11 cellular contexts compared by ENCODE assay signal in genomic region chr2:120783371-120783791, GRCh38. TPM values are rescaled to one million over a fixed set of nuclear protein-coding genes. Genes with fewer than 3 reads are reported as not detected.
DNase-seq lines count a peak whose midpoint lies in the region; FAIRE-seq and TF ChIP-seq lines count a peak whose summit lies in the region.
"Had no signal": no experiment of that assay in that cellular context is flagged by ENCODE, and none has a peak within 500 bp of the region (broad histone marks: within the 10 kb centered on the region; RNA-seq: fewer than 3 reads in every experiment).

No MANE protein-coding gene starts in this region.

- no peak for TF ChIP-seq EP300 in H1 (IDR thresholded peaks at IDR 0.05; ENCODE audit: borderline replicate concordance in 1 of 2, low read depth in 2 of 2, low read length in 2 of 2)

- 54% methylated on average over 9 of the region's 9 CpGs; no CpG with 5 or more reads in 1 of the 2 experiments for WGBS in H1 (ENCODE audit: extremely low coverage in 1 of 2, insufficient coverage in 1 of 2, insufficient read length in 1 of 2, insufficient replicate concordance in 2 of 2, low coverage in 1 of 2, low lambda C conversion rate in 2 of 2, missing lambda C conversion rate in 1 of 2), 2 experiments
- 2% methylated on average over 9 of the region's 9 CpGs for WGBS in prostate gland

- H3K4me3 ChIP-seq in H1 (ENCODE audit: extremely low read depth in 1 of 4, insufficient read depth in 2 of 4, low read depth in 3 of 4, low read length in 4 of 4) = no peak overlapping the region
- no peak overlapping the region for H3K4me3 ChIP-seq in prostate gland

- peak overlapping the region; percentile 86 for H2BK5ac ChIP-seq in H1 (ENCODE audit: low read depth, low read length)

- CTCF ChIA-PET in H1 (lab: Charles Lee; ENCODE audit: partially characterized antibody) = interaction anchor here (0.7 to 2.8 kb wide), 6 partner anchors 10 to 92 kb away, joined by 3 to 7 read pairs (median 3); no protein-coding TSS in a partner anchor

- H2BK120ac ChIP-seq in H1 (replicated peaks; ENCODE audit: low read depth, low read length) = no peak overlapping the region

- no peak for TF ChIP-seq RAD21 in H1 (IDR thresholded peaks at IDR 0.05 in 1 of 2, conservative IDR thresholded peaks at IDR 0.05 in 1 of 2; ENCODE audit: low read depth in 2 of 2, low read length in 2 of 2)

- H4K91ac ChIP-seq in H1 (replicated peaks; ENCODE audit: insufficient read length, low read length) = peak overlapping the region; percentile 1

- TF ChIP-seq POLR2A in H1 (IDR thresholded peaks at IDR 0.05; ENCODE audit: control extremely low read depth in 1 of 2, low read depth in 2 of 2, low read length in 2 of 2) = no peak
- no peak for TF ChIP-seq POLR2A in prostate gland (IDR thresholded peaks at IDR 0.05)

- intact Hi-C loops in prostate gland (cut with DNase I) = no loop called here

- in situ Hi-C loops in ACHN (cut with HindIII; ENCODE audit: low pct_ligation_motif_present, low pct_unique_long_range_greater_than_20kb, low sequenced_read_pairs) = no loop called here

- no peak for FAIRE-seq in H1 (lab: Jason Lieb, UNC)

- peaks cover 9 to 12% of the 10 kb centered on the region in 2 experiments for H4K20me1 ChIP-seq in H1 (replicated peaks in 1 of 2; ENCODE audit: control insufficient read depth in 1 of 2, insufficient read depth in 2 of 2, low read length in 2 of 2)

- peak overlapping the region; percentile 98 for H2BK15ac ChIP-seq in H1 (ENCODE audit: low read length)

- H3K27me3 ChIP-seq in H1 (replicated peaks in 1 of 4; ENCODE audit: control insufficient read depth in 3 of 4, extremely low read depth in 1 of 4, insufficient read depth in 3 of 4, low read length in 3 of 4) (no peaks in the 10 kb centered on the region), prostate gland (replicated peaks; ENCODE audit: insufficient read depth) (no peaks in the 10 kb centered on the region)

- H2BK12ac ChIP-seq in H1 (ENCODE audit: low read depth, low read length) = peak overlapping the region; percentile 87; the same call in 1 of the 2 replicates

- H3K9me3 ChIP-seq in H1 (ENCODE audit: insufficient read depth in 2 of 2, low read depth in 1 of 2, low read length in 1 of 2) = no peaks in the 10 kb centered on the region
- no peaks in the 10 kb centered on the region for H3K9me3 ChIP-seq in prostate gland

- H2AFZ ChIP-seq in H1 (ENCODE audit: low read length) = no peak overlapping the region

- H3K18ac ChIP-seq in H1 (ENCODE audit: extremely low read depth, low read length) = peak overlapping the region; percentile 25; the same call in 1 of the 2 replicates

- peak; percentile 19 for DNase-seq in NCI-H2196 (lab: John Stamatoyannopoulos, UW; ENCODE audit: unreplicated experiment)
- DNase-seq in NCI-H2196 treated with DMSO at 0.1 percent for 48 hours (lab: John Stamatoyannopoulos, UW; ENCODE audit: unreplicated experiment) = no peak
- peak; percentile 37 for DNase-seq in NCI-H2029 treated with DMSO at 0.1 percent for 48 hours (lab: John Stamatoyannopoulos, UW)
- no peak for DNase-seq in H1 (ENCODE audit: low read depth in 1 of 2, low spot score in 2 of 2)
- DNase-seq in prostate gland (ENCODE audit: low spot score) = peak; percentile 28
- DNase-seq in EL = no peak
- no peak for DNase-seq in AG08396 (ENCODE audit: low spot score)
- no peak for DNase-seq in ACHN
- DNase-seq: NCI-H1694 treated with DMSO at 0.1 percent for 48 hours, SW 1271 had no signal

- H3K79me1 ChIP-seq in H1 (ENCODE audit: low read depth, low read length) = peaks cover 28% of the 10 kb centered on the region

- no peak overlapping the region for H3K23ac ChIP-seq in H1 (ENCODE audit: insufficient read length)

- no peak overlapping the region for H4K5ac ChIP-seq in H1 (ENCODE audit: insufficient read length, low read depth, low read length)

- H2BK20ac ChIP-seq in H1 (ENCODE audit: low read length) = peak overlapping the region; percentile 75; the same call in 1 of the 2 replicates

- H4K8ac ChIP-seq in H1 (ENCODE audit: extremely low read depth, insufficient read depth, low read length) = no peak overlapping the region

- no peak overlapping the region for H3K27ac ChIP-seq in H1 (ENCODE audit: low read depth, low read length)
- no peak overlapping the region for H3K27ac ChIP-seq in prostate gland
- H3K27ac ChIP-seq: HL-60 had no signal

- no peak overlapping the region for H3K56ac ChIP-seq in H1 (replicated peaks; ENCODE audit: insufficient read length, low read depth, low read length)

- H3K79me2 ChIP-seq in H1 (ENCODE audit: control insufficient read depth in 1 of 2, insufficient read depth in 2 of 2, low read length in 2 of 2) = peaks cover 10 to 88% of the 10 kb centered on the region in 2 experiments

- H3K4ac ChIP-seq in H1 (replicated peaks; ENCODE audit: insufficient read length, low read depth, low read length) = no peak overlapping the region

- no peak overlapping the region for H3K14ac ChIP-seq in H1 (ENCODE audit: insufficient read length)

- no peak overlapping the region for H3K9ac ChIP-seq in H1 (replicated peaks in 1 of 4; ENCODE audit: extremely low read depth in 1 of 4, low read depth in 3 of 4, low read length in 3 of 4)

- POLR2A ChIA-PET in H1 (lab: Charles Lee; ENCODE audit: partially characterized antibody) = interaction anchor here (1.0 to 3.9 kb wide), 6 partner anchors 8 to 292 kb away, joined by 4 to 31 read pairs (median 8); no protein-coding TSS in a partner anchor

- peaks cover 20 to 64% (median 54%) of the 10 kb centered on the region in 4 experiments for H3K4me1 ChIP-seq in H1 (replicated peaks in 1 of 4; ENCODE audit: control insufficient read depth in 3 of 4, insufficient read depth in 4 of 4, low read length in 3 of 4)
- H3K4me1 ChIP-seq in prostate gland (replicated peaks) = peaks cover 10% of the 10 kb centered on the region

- TF ChIP-seq CTCF in H1 (IDR thresholded peaks at IDR 0.05; ENCODE audit: control extremely low read depth in 1 of 3, insufficient read depth in 1 of 3, low read depth in 1 of 3, low read length in 3 of 3) (0 out of 4 replicates have a peak, but pooled peaks of 1 of the 3 experiments have one; percentile 1), prostate gland (IDR thresholded peaks at IDR 0.05) (no peak)

- H3K23me2 ChIP-seq in H1 (ENCODE audit: low read depth, low read length) = no peaks in the 10 kb centered on the region; the same call in 1 of the 2 replicates

- H3K36me3 ChIP-seq in H1 (ENCODE audit: control insufficient read depth in 2 of 4, insufficient read depth in 4 of 4, low read length in 3 of 4) (no peaks in the 10 kb centered on the region), prostate gland (no peaks in the 10 kb centered on the region)

- peak overlapping the region; percentile 2 to 12; a peak in 1 of 4 replicates for H3K4me2 ChIP-seq in H1 (ENCODE audit: insufficient read depth in 1 of 2, low read depth in 2 of 2, low read length in 2 of 2)

- peak overlapping the region; percentile 3; the same call in 1 of the 2 replicates for H2AK5ac ChIP-seq in H1 (ENCODE audit: low read depth, low read length)

TF ChIP-seq in H1, 55 proteins besides CTCF, POLR2A, EP300 and RAD21:
- TF ChIP-seq TBP (IDR thresholded peaks at IDR 0.05; ENCODE audit: low read depth, low read length) = no peak
- TF ChIP-seq E2F6 (IDR thresholded peaks at IDR 0.05) = peak; percentile 19; the same call in 1 of the 2 replicates
TF ChIP-seq in H1: peak in this region for 1.

RNA-seq across cellular contexts. Expression of gene GLI2, which starts 47.7 kb away (rescaled TPM):
- total RNA-seq in H1 (2021; fragmentation: NEBNext Ultra II Directional; extraction: Animal tissue kit (Norgen Biotek cat#: 25700)) = 46.9 and 49.8 TPM in 2 replicates
- polyA plus RNA-seq in H1 (2011; rRNA removed) = 18.4 and 28.8 TPM in 2 replicates
- polyA plus RNA-seq in H1 (2011; cell fraction: cytosol; rRNA removed) = 12.7 TPM
- 59.5 TPM for polyA plus RNA-seq in H1 (2011; cell fraction: nucleus; rRNA removed)
- 17.6 to 27.8 TPM (median 24.7 TPM) in 4 replicates for polyA plus RNA-seq in H1 (2012, experiment 1 of 2)
- 9.7 TPM for polyA plus RNA-seq in H1 (2012, experiment 2 of 2)
- 17.1 TPM for polyA plus RNA-seq in H1 (2013, experiment 1 of 2)
- polyA plus RNA-seq in H1 (2013, experiment 2 of 2) = 16.9 TPM
- polyA minus RNA-seq in H1 (2011; rRNA and poly(A)+ RNA removed) = 17.2 and 19.9 TPM in 2 replicates
- 23.0 TPM for polyA minus RNA-seq in H1 (2011; cell fraction: cytosol; rRNA and poly(A)+ RNA removed)
- polyA minus RNA-seq in H1 (2011; cell fraction: nucleus; rRNA and poly(A)+ RNA removed) = 42.4 TPM
- 10 to 100 TPM in 1 of 2 donors, 1 to 10 TPM in 1; 3.8 to 16.4 TPM for total RNA-seq in prostate gland

Comparison
In these comparisons a context has a peak if more than half of its experiments do, and no peak if none do; other contexts are left out.
1. DNase-seq: peak in NCI-H2196 (single experiment), NCI-H2029 treated with DMSO at 0.1 percent for 48 hours (single experiment) and prostate gland (single experiment); none in NCI-H2196 treated with DMSO at 0.1 percent for 48 hours (single experiment), H1 (0 of 2), EL (single experiment), AG08396 (single experiment) and ACHN (single experiment).